In the genomic region with DNA sequence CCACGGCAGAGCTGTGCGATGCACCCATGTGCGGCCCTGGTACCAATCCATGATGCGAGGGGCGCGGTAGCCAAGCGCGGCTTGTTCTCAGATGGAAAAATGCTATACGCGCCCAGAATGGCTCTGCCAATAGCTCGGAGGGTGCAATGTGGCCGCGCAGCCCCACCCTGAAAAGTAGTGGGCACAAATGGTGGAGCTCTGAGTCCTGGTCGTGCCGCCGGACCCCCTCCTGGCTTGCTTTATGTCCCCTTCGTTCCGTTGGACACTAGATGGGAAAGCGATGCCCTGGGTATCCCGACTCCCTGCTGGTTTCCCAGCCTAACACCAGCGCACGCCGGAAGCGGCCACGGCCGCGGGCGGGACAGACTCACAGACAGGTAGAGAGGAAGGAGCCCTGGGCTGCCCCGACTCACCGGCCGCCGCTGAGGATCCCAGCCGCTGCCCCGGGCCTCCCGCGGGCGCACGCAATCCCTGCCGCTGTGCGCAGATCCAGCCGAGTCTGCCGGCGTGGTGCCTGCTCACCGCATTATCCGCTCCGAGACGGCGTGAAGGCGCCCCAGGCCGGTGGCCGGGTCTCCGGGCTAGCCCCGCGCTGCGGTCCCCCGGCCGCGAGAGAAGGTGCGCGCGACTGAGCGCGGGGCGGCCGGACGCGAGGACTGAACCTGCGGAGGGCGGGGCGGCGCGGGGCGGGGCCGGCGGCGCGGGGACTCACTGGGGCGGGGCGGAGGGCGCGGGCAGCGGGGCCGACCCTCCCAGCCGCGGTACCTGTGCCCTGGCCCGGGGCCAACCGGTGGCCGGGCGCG, we compare ENCODE assay signal across 8 cellular contexts. TPM values are rescaled to one million over a fixed set of nuclear protein-coding genes. Genes with fewer than 3 reads are reported as not detected.
A peak's percentile ranks its signal among the peaks of the same experiment; 100 is the strongest.
DNase-seq lines count a peak whose midpoint lies in the region; ATAC-seq and TF ChIP-seq lines count a peak whose summit lies in the region.

A gene with protein sequence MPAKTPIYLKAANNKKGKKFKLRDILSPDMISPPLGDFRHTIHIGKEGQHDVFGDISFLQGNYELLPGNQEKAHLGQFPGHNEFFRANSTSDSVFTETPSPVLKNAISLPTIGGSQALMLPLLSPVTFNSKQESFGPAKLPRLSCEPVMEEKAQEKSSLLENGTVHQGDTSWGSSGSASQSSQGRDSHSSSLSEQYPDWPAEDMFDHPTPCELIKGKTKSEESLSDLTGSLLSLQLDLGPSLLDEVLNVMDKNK (minus strand): TSS at position 630 of the 803 bp plus-strand sequence. CDS start 25,055 bp downstream, outside the sequence.

- H3K27me3 ChIP-seq in dorsolateral prefrontal cortex = peaks cover 0 to 56% (median 0%) of the 10 kb centered on the region in 45 donors

- TF ChIP-seq CTCF in dorsolateral prefrontal cortex (IDR thresholded peaks at IDR 0.05 in 54 of 56, conservative IDR thresholded peaks at IDR 0.05 in 2 of 56; ENCODE audit: low read depth in 1 of 56, partially characterized antibody in 56 of 56) = no peak

- peak; percentile 23 for DNase-seq in NCI-H1436 (lab: John Stamatoyannopoulos, UW)
- no peak for DNase-seq in NCI-H1436 treated with DMSO at 0.1 percent for 48 hours (lab: John Stamatoyannopoulos, UW)
- peak; percentile 72 for DNase-seq in NCI-H2196 treated with DMSO at 0.1 percent for 48 hours (lab: John Stamatoyannopoulos, UW; ENCODE audit: unreplicated experiment)
- peak; percentile 66 for DNase-seq in activated CD4-positive, alpha-beta T cell treated with anti-CD3 and anti-CD28 coated beads, Interleukin-2, amount 50 U/mL, for 1 hour
- DNase-seq in dorsolateral prefrontal cortex = peak in 7 of 10 donors; percentile 33 to 64 (median 49)
- peak; percentile 55 to 71 for DNase-seq in lung microvascular endothelial cell (ENCODE audit: low read depth in 2 of 2)
- DNase-seq in stimulated activated CD8-positive, alpha-beta memory T cell treated with anti-CD3 and anti-CD28 coated beads, Interleukin-15, amount 100 ng/mL, for 48 hours (ENCODE audit: low read depth in 2 of 2) = peak; percentile 60 to 68

- ATAC-seq in HG02852 (IDR thresholded peaks at IDR 0.05; ENCODE audit: unreplicated experiment) = peak; percentile 56

- peak within 1 kb of the TSS; percentile 54 to 94 (median 81) for H3K4me3 ChIP-seq in dorsolateral prefrontal cortex

- H3K27ac ChIP-seq in dorsolateral prefrontal cortex = peak within 1 kb of the TSS in 58 of 59 donors; percentile 25 to 92 (median 82)

- intact Hi-C loops in dorsolateral prefrontal cortex (cut with DNase I) = loop anchor here in 1 of 2 donors (5.0 to 10.0 kb wide), 2 partner anchors 104 to 201 kb away; no protein-coding TSS in a partner anchor

RNA-seq across cellular contexts. Expression of the gene that starts here (rescaled TPM):
- total RNA-seq in dorsolateral prefrontal cortex (10 to 100 TPM in 113 of 120 experiments, 1 to 10 TPM in 7; 6.3 to 30.3 (median 17.6) TPM), lung microvascular endothelial cell (3.2 and 9.6 TPM in 2 replicates)
